In the genomic region with DNA sequence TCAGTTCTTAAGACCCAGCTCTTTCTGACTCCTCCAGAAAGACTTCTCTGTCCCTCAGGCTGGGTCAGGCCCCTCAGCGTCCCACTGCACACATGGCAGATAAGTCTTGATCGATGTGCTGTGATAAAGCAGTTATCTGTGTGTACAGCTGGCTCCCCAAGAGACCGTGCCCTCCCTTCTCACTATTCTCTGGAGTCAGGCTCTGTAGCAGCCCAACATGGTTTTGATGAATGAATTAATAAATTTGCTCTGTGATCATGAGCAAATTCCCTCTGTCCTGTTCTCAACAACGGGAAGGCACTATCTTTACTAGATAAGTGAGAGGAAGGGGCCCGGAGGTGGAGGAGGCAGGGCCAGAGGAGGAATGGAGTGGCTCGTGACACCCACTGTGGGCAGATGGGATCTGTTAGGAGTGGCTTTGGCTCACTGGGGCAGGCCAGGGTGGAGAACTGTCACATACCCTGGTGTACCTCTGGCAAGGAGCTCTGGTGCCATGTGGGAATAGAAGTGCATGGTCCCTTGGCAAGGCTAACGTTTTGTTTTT, we compare ENCODE assay signal across 9 cellular contexts. TPM values are rescaled to one million over a fixed set of nuclear protein-coding genes. Genes with fewer than 3 reads are reported as not detected.
DNase-seq lines count a peak whose midpoint lies in the region; ATAC-seq, FAIRE-seq and TF ChIP-seq lines count a peak whose summit lies in the region.
"Had no signal": no experiment of that assay in that cellular context is flagged by ENCODE, and none has a peak within 500 bp of the region (broad histone marks: within the 10 kb centered on the region; RNA-seq: fewer than 3 reads in every experiment).

No MANE protein-coding gene starts in this region.

- H3K27me3 ChIP-seq in K562 (ENCODE audit: control insufficient read depth in 2 of 2, insufficient read depth in 2 of 2, low read length in 2 of 2), result no peaks in the 10 kb centered on the region
- no peaks in the 10 kb centered on the region for H3K27me3 ChIP-seq in lung (ENCODE audit: control insufficient read depth, insufficient read depth)
- H3K27me3 ChIP-seq in thyroid gland, result no peaks in the 10 kb centered on the region

- peak; percentile 64 for FAIRE-seq in K562 (lab: Jason Lieb, UNC)
- FAIRE-seq: GM19239 had no signal

- intact Hi-C loops in K562 (cut with micrococcal nuclease), result loop anchor here (2.0 kb wide), 2 partner anchors 17 to 43 kb away; no protein-coding TSS in a partner anchor
- intact Hi-C loops in thyroid gland (cut with DNase I), result no loop called here

- H4K20me1 ChIP-seq in K562 (replicated peaks; ENCODE audit: control insufficient read depth, insufficient read depth, low read length), result no peaks in the 10 kb centered on the region

- CTCF ChIA-PET in activated CD8-positive, alpha-beta memory T cell treated with anti-CD3 and anti-CD28 coated beads, Interleukin-2, amount 10 ng/mL, durations not matched to agents 7 days and 5 days (lab: Charles Lee), result interaction anchor here (1.4 to 17.1 kb wide), 4 partner anchors 9 to 45 kb away, joined by 4 to 255 read pairs (median 6); a partner anchor contains a TSS
- CTCF ChIA-PET in K562 (lab: Yijun Ruan, JAX; ENCODE audit: low intra/inter-chr PET ratio), result no interaction called here

- H3K27me3 Mint-ChIP-seq in activated CD8-positive, alpha-beta memory T cell treated with anti-CD3 and anti-CD28 coated beads, Interleukin-2, amount 10 ng/mL, durations not matched to agents 7 days and 5 days, result no peaks in the 10 kb centered on the region

- H2AFZ ChIP-seq in K562 (ENCODE audit: low read depth, low read length), result peak overlapping the region; percentile 75

- peaks cover 54% of the 10 kb centered on the region for H3K4me1 Mint-ChIP-seq in activated CD8-positive, alpha-beta memory T cell treated with anti-CD3 and anti-CD28 coated beads, Interleukin-2, amount 10 ng/mL, durations not matched to agents 7 days and 5 days

- no peaks in the 10 kb centered on the region for H3K9me3 ChIP-seq in K562 (replicated peaks; ENCODE audit: control insufficient read depth, insufficient read depth, low read depth, low read length)
- H3K9me3 ChIP-seq in lung (ENCODE audit: control insufficient read depth in 2 of 2, insufficient read depth in 1 of 2, low read length in 1 of 2), result peaks cover 2 to 5% of the 10 kb centered on the region in 2 donors
- no peaks in the 10 kb centered on the region for H3K9me3 ChIP-seq in thyroid gland

- H3K9ac ChIP-seq in K562 (ENCODE audit: insufficient read depth in 1 of 2, low read depth in 2 of 2, low read length in 2 of 2), result peak overlapping the region; percentile 76 to 88

- TF ChIP-seq EP300 in K562 (IDR thresholded peaks at IDR 0.05; ENCODE audit: low read length), result peak; percentile 93

- POLR2A ChIA-PET in K562 (lab: Yijun Ruan, JAX), result interaction anchor here (0.7 to 2.6 kb wide), 8 partner anchors 10 to 48 kb away, joined by 3 to 9 read pairs (median 4); a partner anchor contains a TSS

- H3K4me3 ChIP-seq in K562 (no peak overlapping the region), lung (no peak overlapping the region), thyroid gland (replicated peaks in 1 of 3) (no peak overlapping the region)

- no peaks in the 10 kb centered on the region for H3K9me1 ChIP-seq in K562 (ENCODE audit: control insufficient read depth, insufficient read depth, low read length)

- no peaks in the 10 kb centered on the region for H3K9me3 Mint-ChIP-seq in activated CD8-positive, alpha-beta memory T cell treated with anti-CD3 and anti-CD28 coated beads, Interleukin-2, amount 10 ng/mL, durations not matched to agents 7 days and 5 days (ENCODE audit: low read depth)

- in situ Hi-C loops in K562 (cut with MboI), result loop anchor here (10.0 kb wide), 1 partner anchor 47 kb away; a partner anchor contains a TSS

- no peaks in the 10 kb centered on the region for H3K36me3 ChIP-seq in K562 (ENCODE audit: control insufficient read depth, insufficient read depth, low read length)
- no peaks in the 10 kb centered on the region for H3K36me3 ChIP-seq in lung (ENCODE audit: control insufficient read depth in 2 of 2, insufficient read depth in 2 of 2, low read length in 2 of 2)
- no peaks in the 10 kb centered on the region for H3K36me3 ChIP-seq in thyroid gland

- no TSS peak for BruUV-seq in K562 (replicated peaks; lab: Mats Ljungman, UMichigan)

- no peaks in the 10 kb centered on the region for H3K36me3 Mint-ChIP-seq in activated CD8-positive, alpha-beta memory T cell treated with anti-CD3 and anti-CD28 coated beads, Interleukin-2, amount 10 ng/mL, durations not matched to agents 7 days and 5 days

- no peak for DNase-seq in activated CD8-positive, alpha-beta memory T cell treated with anti-CD3 and anti-CD28 coated beads, Interleukin-2, amount 10 ng/mL, durations not matched to agents 7 days and 5 days
- no peak for DNase-seq in activated CD8-positive, alpha-beta memory T cell treated with anti-CD3 and anti-CD28 coated beads, Interleukin-2, amount 50 U/mL, for 48 hours
- DNase-seq in K562 (ENCODE audit: extremely low read depth in 1 of 4, low spot score in 3 of 4) (peak; percentile 66 to 84 (median 71)), lung (ENCODE audit: low spot score) (no peak), thyroid gland (no peak), DMS53 (lab: John Stamatoyannopoulos, UW) (no peak), AG20443 (ENCODE audit: low spot score) (no peak)
- no peak for DNase-seq in activated CD8-positive, alpha-beta memory T cell treated with anti-CD3 and anti-CD28 coated beads for 24 hours

- H3K4me2 ChIP-seq in K562 (ENCODE audit: insufficient read depth, low read length), result peak overlapping the region; percentile 74

- 0% methylated on average over 6 of the region's 7 CpGs for WGBS in K562 (ENCODE audit: insufficient coverage, low coverage, missing lambda C conversion rate)
- 53 to 59% methylated on average over 7 of the region's 7 CpGs for WGBS in lung, 2 donors
- 71 to 74% methylated on average over 7 of the region's 7 CpGs for WGBS in thyroid gland, 2 donors

- TF ChIP-seq CTCF in K562 (IDR thresholded peaks at IDR 0.05 in 2 of 3, conservative IDR thresholded peaks at IDR 0.05 in 1 of 3; ENCODE audit: insufficient read depth in 2 of 3, low read depth in 1 of 3, low read length in 3 of 3), result no peak
- TF ChIP-seq CTCF in lung (IDR thresholded peaks at IDR 0.05; ENCODE audit: control extremely low read depth, extremely low read depth), result no peak
- TF ChIP-seq CTCF in thyroid gland (IDR thresholded peaks at IDR 0.05), result no peak

- no peak for ATAC-seq in activated CD8-positive, alpha-beta memory T cell treated with anti-CD3 and anti-CD28 coated beads, Interleukin-2, amount 10 ng/mL, durations not matched to agents 7 days and 5 days
- ATAC-seq in K562 (peak; percentile 29), lung (ENCODE audit: insufficient read depth, low FRiP score) (no peak)

- peaks cover 59 to 71% of the 10 kb centered on the region in 2 experiments for H3K4me1 ChIP-seq in K562 (replicated peaks in 1 of 2; ENCODE audit: control insufficient read depth in 2 of 2, insufficient read depth in 2 of 2, low read length in 2 of 2)
- peaks cover 0 to 12% of the 10 kb centered on the region in 2 donors for H3K4me1 ChIP-seq in lung (ENCODE audit: control insufficient read depth in 2 of 2, insufficient read depth in 2 of 2, low read length in 2 of 2)
- peaks cover 16 to 19% of the 10 kb centered on the region in 2 donors for H3K4me1 ChIP-seq in thyroid gland

- no peaks in the 10 kb centered on the region for H3K79me2 ChIP-seq in K562 (ENCODE audit: control insufficient read depth, insufficient read depth, low read length)

- H3K27ac Mint-ChIP-seq in activated CD8-positive, alpha-beta memory T cell treated with anti-CD3 and anti-CD28 coated beads, Interleukin-2, amount 10 ng/mL, durations not matched to agents 7 days and 5 days, result peak overlapping the region; percentile 7

- H3K4me3 Mint-ChIP-seq in activated CD8-positive, alpha-beta memory T cell treated with anti-CD3 and anti-CD28 coated beads, Interleukin-2, amount 10 ng/mL, durations not matched to agents 7 days and 5 days, result no peak overlapping the region

- peak; percentile 18 to 28; a peak in 2 of 4 replicates for TF ChIP-seq RAD21 in K562 (CRISPR knock-in tag; conservative IDR thresholded peaks at IDR 0.05 in 1 of 2, IDR thresholded peaks at IDR 0.05 in 1 of 2)

- TF ChIP-seq POLR2A in K562 (conservative IDR thresholded peaks at IDR 0.05) (no peak), thyroid gland (IDR thresholded peaks at IDR 0.05) (no peak)

- H3K27ac ChIP-seq in K562 (ENCODE audit: extremely low read depth, low read depth, low read length) (peak overlapping the region; percentile 94), lung (ENCODE audit: low read depth in 1 of 2, low read length in 1 of 2) (peak overlapping the region; percentile 21 to 89), thyroid gland (peak overlapping the region; percentile 86 to 95 (median 94))

TF ChIP-seq in K562, 482 proteins besides CTCF, POLR2A, EP300 and RAD21 (continues in another document):
- TF ChIP-seq SOX6 (IDR thresholded peaks at IDR 0.05), result peak; percentile 88
- no peak for TF ChIP-seq MTF1 (CRISPR knock-in tag; IDR thresholded peaks at IDR 0.05; ENCODE audit: borderline replicate concordance)
- TF ChIP-seq FOXA1 (IDR thresholded peaks at IDR 0.05; ENCODE audit: borderline replicate concordance), result no peak

RNA-seq across cellular contexts. Expression of a gene that starts 48.3 kb away (rescaled TPM):
- 100 to 1,000 TPM; 118 to 158 TPM for total RNA-seq in activated CD8-positive, alpha-beta memory T cell treated with anti-CD3 and anti-CD28 coated beads, Interleukin-2, amount 10 ng/mL, durations not matched to agents 7 days and 5 days
- 9.5 and 13.7 TPM in 2 replicates for total RNA-seq in K562 (2011; cell fraction: chromatin; rRNA removed; ENCODE audit: low replicate concordance)
- total RNA-seq in K562 (2011; cell fraction: nucleolus; rRNA removed), result 9.7 and 10.2 TPM in 2 replicates
- total RNA-seq in K562 (2011; cell fraction: nucleoplasm; rRNA removed), result 11.8 and 19.4 TPM in 2 replicates
- 4.1 and 6.2 TPM in 2 replicates for total RNA-seq in K562 (2014; rRNA removed)
- 6.2 and 6.4 TPM in 2 replicates for total RNA-seq in K562 (2014; rRNA removed; fragmentation: Illumina TruSeq; extraction: Trizol)
- 6.6 and 7.9 TPM in 2 replicates for total RNA-seq in K562 (2015; rRNA removed; fragmentation: Illumina TruSeq; extraction: Trizol)
- 60.6 and 62.1 TPM in 2 replicates for total RNA-seq in K562 (2021)
- polyA plus RNA-seq in K562 (2011; rRNA removed), result 6.5 and 11.7 TPM in 2 replicates
- polyA plus RNA-seq in K562 (2011; cell fraction: cytosol; rRNA removed), result 3.1 and 12.8 TPM in 2 replicates
- polyA plus RNA-seq in K562 (2011; cell fraction: nucleus; rRNA removed), result 6.0 and 19.0 TPM in 2 replicates
- 27.2 and 38.8 TPM in 2 replicates for polyA plus RNA-seq in K562 (2012)
- 20.0 and 20.3 TPM in 2 replicates for polyA plus RNA-seq in K562 (2014; fragmentation: Illumina TruSeq; extraction: Trizol)
- 10 to 100 TPM; 32.4 to 42.8 TPM for polyA plus RNA-seq in K562 (2014; fragmentation: Nextera tagmentation; extraction: Ambion mirVana)
- 21.8 and 23.7 TPM in 2 replicates for polyA plus RNA-seq in K562 (2014; rRNA removed)
- polyA minus RNA-seq in K562 (2011; rRNA and poly(A)+ RNA removed), result 4.3 and 5.1 TPM in 2 replicates
- polyA minus RNA-seq in K562 (2011; cell fraction: cytosol; rRNA and poly(A)+ RNA removed), result 17.1 and 23.8 TPM in 2 replicates
- 6.4 and 8.1 TPM in 2 replicates for polyA minus RNA-seq in K562 (2011; cell fraction: nucleus; rRNA and poly(A)+ RNA removed)
- 100 to 1,000 TPM in 1 of 2 donors, 10 to 100 TPM in 1; 63.1 to 110 TPM for total RNA-seq in lung
- 10 to 100 TPM; 38.3 to 70.1 TPM for polyA plus RNA-seq in lung
- total RNA-seq in thyroid gland, result 100 to 1,000 TPM; 146 to 287 (median 172) TPM

Comparison
In these comparisons a context has a peak if more than half of its experiments do, and no peak if none do; other contexts are left out.
1. DNase-seq: peak in K562 (4 of 4); none in activated CD8-positive, alpha-beta memory T cell treated with anti-CD3 and anti-CD28 coated beads, Interleukin-2, amount 10 ng/mL, durations not matched to agents 7 days and 5 days (single experiment), activated CD8-positive, alpha-beta memory T cell treated with anti-CD3 and anti-CD28 coated beads, Interleukin-2, amount 50 U/mL, for 48 hours (single experiment), lung (single experiment), thyroid gland (0 of 2), DMS53 (single experiment), AG20443 (single experiment) and activated CD8-positive, alpha-beta memory T cell treated with anti-CD3 and anti-CD28 coated beads for 24 hours (single experiment).
2. Peak in every context shown above with its lines, with median percentiles within 50 percentile points of each other: H3K27ac ChIP-seq.